In the genomic region with DNA sequence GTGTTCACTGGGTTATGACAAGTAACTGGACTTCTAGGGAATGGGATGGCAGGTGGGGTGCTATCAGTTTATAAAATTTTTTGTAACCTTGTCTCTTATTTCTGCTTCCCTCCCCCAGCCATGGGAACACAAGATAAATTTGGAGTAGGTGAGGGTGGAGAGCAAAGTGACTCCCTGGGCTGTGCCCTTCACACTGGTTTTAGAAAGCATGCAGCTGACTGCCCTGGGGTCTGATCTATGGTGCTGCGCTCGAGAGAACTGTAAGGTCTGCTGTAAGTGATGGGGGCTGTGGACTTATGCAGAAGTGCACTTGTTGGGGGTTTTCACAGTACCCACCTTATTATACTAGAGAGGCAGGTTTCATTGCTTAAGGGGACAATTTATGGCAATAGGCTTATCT, we compare ENCODE assay signal across 22 cellular contexts.
"Had no signal": no experiment of that assay in that cellular context is flagged by ENCODE, and none has a peak within 500 bp of the region (broad histone marks: within the 10 kb centered on the region; RNA-seq: fewer than 3 reads in every experiment).

No MANE protein-coding gene starts in this region.

- ATAC-seq: gastroesophageal sphincter, left colon, lower lobe of right lung, pancreas, sciatic nerve had no signal

- H3K27me3 ChIP-seq: dorsolateral prefrontal cortex, esophagus squamous epithelium, gastroesophageal sphincter, hepatocyte, pancreas, spleen, thyroid gland had no signal

- H3K9me3 ChIP-seq: esophagus squamous epithelium, gastroesophageal sphincter, lower lobe of right lung, prostate gland, spleen, thyroid gland had no signal

- FAIRE-seq: endometrium, kidney, pancreas, urothelium cell line had no signal

- H3K4me3 ChIP-seq: dorsolateral prefrontal cortex, esophagus squamous epithelium, gastroesophageal sphincter, hepatocyte, lower lobe of right lung, pancreas, prostate gland, spleen, thyroid gland had no signal

- H3K36me3 ChIP-seq: esophagus squamous epithelium, gastroesophageal sphincter, lower lobe of right lung, pancreas, prostate gland, spleen, thyroid gland had no signal

- H3K27ac ChIP-seq: dorsolateral prefrontal cortex, gastroesophageal sphincter, hepatocyte, lower lobe of right lung, pancreas, prostate gland, spleen, thyroid gland had no signal

- DNase-seq: cortex of kidney; dorsolateral prefrontal cortex; effector CD8-positive, alpha-beta T cell; esophagus squamous epithelium; foreskin fibroblast; glutamatergic neuron; kidney; left colon; lower lobe of right lung; midbrain; occipital lobe; pancreas; spleen; stimulated activated CD4-positive, alpha-beta T cell treated with anti-CD3 and anti-CD28 coated beads, Interleukin-2, amount 100 ng/mL, for 48 hours; stimulated activated naive CD4-positive, alpha-beta T cell treated with Interleukin-2 at 50 U/mL for 16 hours; thyroid gland had no signal
